Comparison of ENCODE assay signal across 18 cellular contexts in genomic region chr22:24095816-24096215, GRCh38.
DNase-seq lines count a peak whose midpoint lies in the region; FAIRE-seq and TF ChIP-seq lines count a peak whose summit lies in the region.
"Had no signal": no experiment of that assay in that cellular context is flagged by ENCODE, and none has a peak within 500 bp of the region (broad histone marks: within the 10 kb centered on the region; RNA-seq: fewer than 3 reads in every experiment).

No MANE protein-coding gene starts in this region.

- H3K4me2 ChIP-seq in hepatocyte: no peak overlapping the region
- H3K4me2 ChIP-seq: KMS-11 had no signal

- intact Hi-C loops in kidney (cut with DNase I) (no loop called here), tibial artery (cut with DNase I; ENCODE audit: low total_unique reads) (loop anchor here (5.0 kb wide), 1 partner anchor 1054 kb away; no protein-coding TSS in a partner anchor)

- no peaks in the 10 kb centered on the region for H3K9me3 Mint-ChIP-seq in activated naive CD8-positive, alpha-beta T cell treated with anti-CD3 and anti-CD28 coated beads for 36 hours
- H3K9me3 Mint-ChIP-seq: CD4-positive, alpha-beta T cell had no signal

- H3K4me3 Mint-ChIP-seq in activated naive CD8-positive, alpha-beta T cell treated with anti-CD3 and anti-CD28 coated beads for 36 hours: no peak overlapping the region
- H3K4me3 Mint-ChIP-seq: CD4-positive, alpha-beta T cell had no signal

- no peaks in the 10 kb centered on the region for H4K20me1 ChIP-seq in hepatocyte (ENCODE audit: insufficient read depth, poor library complexity, severe bottlenecking)

- H3K4me3 ChIP-seq in kidney (ENCODE audit: low read length in 2 of 2) (no peak overlapping the region), tibial artery (no peak overlapping the region), hepatocyte (no peak overlapping the region)

- H2AFZ ChIP-seq in hepatocyte: no peak overlapping the region

- peaks cover 18% of the 10 kb centered on the region for H3K36me3 Mint-ChIP-seq in activated naive CD8-positive, alpha-beta T cell treated with anti-CD3 and anti-CD28 coated beads for 36 hours

- DNase-seq in activated CD8-positive, alpha-beta memory T cell treated with anti-CD3 and anti-CD28 coated beads, Interleukin-2, amount 50 U/mL, for 48 hours: peak; percentile 28
- DNase-seq in activated CD8-positive, alpha-beta memory T cell treated with anti-CD3 and anti-CD28 coated beads, Interleukin-2, amount 50 U/mL, for 4 hours: no peak
- DNase-seq in NCI-H1694 treated with DMSO at 0.1 percent for 48 hours (lab: John Stamatoyannopoulos, UW): peak; percentile 86
- DNase-seq in kidney: peak; percentile 7
- peak; percentile 4 to 24 for DNase-seq in tibial artery
- no peak for DNase-seq in hepatocyte (ENCODE audit: low spot score)
- no peak for DNase-seq in activated naive CD8-positive, alpha-beta T cell treated with anti-CD3 and anti-CD28 coated beads for 36 hours
- DNase-seq: Caco-2; CD4-positive, alpha-beta T cell; NCI-H1092; NCI-H1436 treated with DMSO at 0.1 percent for 48 hours; NCI-H2081; NCI-H774; RPMI8226 had no signal

- no peak overlapping the region for H3K27ac Mint-ChIP-seq in activated naive CD8-positive, alpha-beta T cell treated with anti-CD3 and anti-CD28 coated beads for 36 hours
- H3K27ac Mint-ChIP-seq: CD4-positive, alpha-beta T cell had no signal

- no peaks in the 10 kb centered on the region for H3K4me1 Mint-ChIP-seq in activated naive CD8-positive, alpha-beta T cell treated with anti-CD3 and anti-CD28 coated beads for 36 hours

- no peaks in the 10 kb centered on the region for H3K27me3 Mint-ChIP-seq in activated naive CD8-positive, alpha-beta T cell treated with anti-CD3 and anti-CD28 coated beads for 36 hours
- H3K27me3 Mint-ChIP-seq: CD4-positive, alpha-beta T cell had no signal

- FAIRE-seq in kidney (lab: Jason Lieb, UNC): no peak
- FAIRE-seq: A204.1, G401.6, H54 had no signal

- H3K36me3 ChIP-seq in kidney (ENCODE audit: control insufficient read depth in 1 of 2, insufficient read depth in 2 of 2, low read length in 2 of 2) (peaks cover 21 to 38% of the 10 kb centered on the region in 2 donors), tibial artery (peaks cover 23 to 91% (median 76%) of the 10 kb centered on the region in 3 donors), hepatocyte (replicated peaks; ENCODE audit: insufficient read depth, low read depth) (no peaks in the 10 kb centered on the region)

- H3K27ac ChIP-seq in kidney (ENCODE audit: low read depth in 2 of 2, low read length in 2 of 2) (no peak overlapping the region), tibial artery (no peak overlapping the region), hepatocyte (no peak overlapping the region)
- H3K27ac ChIP-seq: KMS-11 had no signal

- no peak for TF ChIP-seq CTCF in kidney (IDR thresholded peaks at IDR 0.05; ENCODE audit: borderline replicate concordance, extremely low read depth, insufficient read depth)
- no peak for TF ChIP-seq CTCF in tibial artery (IDR thresholded peaks at IDR 0.05)
- no peak for TF ChIP-seq CTCF in hepatocyte (IDR thresholded peaks at IDR 0.05; ENCODE audit: poor library complexity)

- H3K9ac ChIP-seq in kidney (ENCODE audit: low read length in 2 of 2): no peak overlapping the region
- H3K9ac ChIP-seq: KMS-11 had no signal

- no peaks in the 10 kb centered on the region for H3K9me2 ChIP-seq in hepatocyte (replicated peaks; ENCODE audit: insufficient read depth)

- H3K9me3 ChIP-seq in kidney (ENCODE audit: control insufficient read depth in 1 of 2, low read length in 2 of 2) (no peaks in the 10 kb centered on the region), tibial artery (no peaks in the 10 kb centered on the region), hepatocyte (ENCODE audit: low read depth) (no peaks in the 10 kb centered on the region)
- H3K9me3 ChIP-seq: Caco-2 had no signal

- H3K27me3 ChIP-seq in tibial artery (no peaks in the 10 kb centered on the region), hepatocyte (no peaks in the 10 kb centered on the region)

- 94% methylated on average over 6 of the region's 6 CpGs for WGBS in hepatocyte (ENCODE audit: low lambda C conversion rate, missing lambda C conversion rate)

- H3K4me1 ChIP-seq in kidney (ENCODE audit: control insufficient read depth in 1 of 2, insufficient read depth in 1 of 2, low read depth in 1 of 2, low read length in 2 of 2): no peaks in the 10 kb centered on the region
- no peaks in the 10 kb centered on the region for H3K4me1 ChIP-seq in tibial artery
- H3K4me1 ChIP-seq in hepatocyte (ENCODE audit: insufficient read depth): no peaks in the 10 kb centered on the region
- H3K4me1 ChIP-seq: Caco-2 had no signal

- no peaks in the 10 kb centered on the region for H3K79me2 ChIP-seq in hepatocyte

Comparison
In these comparisons a context has a peak if more than half of its experiments do, and no peak if none do; other contexts are left out.
1. DNase-seq: peak in activated CD8-positive, alpha-beta memory T cell treated with anti-CD3 and anti-CD28 coated beads, Interleukin-2, amount 50 U/mL, for 48 hours (single experiment), NCI-H1694 treated with DMSO at 0.1 percent for 48 hours (single experiment), kidney (single experiment) and tibial artery (2 of 2); none in activated CD8-positive, alpha-beta memory T cell treated with anti-CD3 and anti-CD28 coated beads, Interleukin-2, amount 50 U/mL, for 4 hours (single experiment), hepatocyte (single experiment) and activated naive CD8-positive, alpha-beta T cell treated with anti-CD3 and anti-CD28 coated beads for 36 hours (single experiment).